In genomic region chr7:35038340-35038738, GRCh38 we compare ENCODE assay signal across 1 cellular context.
TF ChIP-seq lines count a peak whose summit lies in the region.

No MANE protein-coding gene starts in this region.

TF ChIP-seq in SK-N-SH treated with all-trans-retinoic acid at 6 μM for 48 hours, 23 proteins besides CTCF, POLR2A, EP300 and RAD21 (continued from another document):
- no peak for TF ChIP-seq SNAI2 (CRISPR knock-in tag; IDR thresholded peaks at IDR 0.05)
- TF ChIP-seq POU6F1 (CRISPR knock-in tag; IDR thresholded peaks at IDR 0.05; ENCODE audit: borderline replicate concordance, low read depth), result no peak
- no peak for TF ChIP-seq ESRRG (CRISPR knock-in tag; IDR thresholded peaks at IDR 0.05)
- TF ChIP-seq ZFP30 (CRISPR knock-in tag; IDR thresholded peaks at IDR 0.05), result no peak
- TF ChIP-seq ARNTL (CRISPR knock-in tag; IDR thresholded peaks at IDR 0.05; ENCODE audit: borderline replicate concordance, low read depth), result no peak
- TF ChIP-seq OSR1 (CRISPR knock-in tag; IDR thresholded peaks at IDR 0.05), result no peak
- no peak for TF ChIP-seq ZFP3 (CRISPR knock-in tag; IDR thresholded peaks at IDR 0.05)
- TF ChIP-seq ZC3H10 (CRISPR knock-in tag; IDR thresholded peaks at IDR 0.05), result no peak
- no peak for TF ChIP-seq ZNF8 (CRISPR knock-in tag; IDR thresholded peaks at IDR 0.05)
- TF ChIP-seq PPARA (CRISPR knock-in tag; IDR thresholded peaks at IDR 0.05; ENCODE audit: borderline replicate concordance), result no peak
- no peak for TF ChIP-seq ZNF565 (CRISPR knock-in tag; conservative IDR thresholded peaks at IDR 0.05; ENCODE audit: low read depth)
- TF ChIP-seq ISL1 (CRISPR knock-in tag; IDR thresholded peaks at IDR 0.05), result no peak
- no peak for TF ChIP-seq CSDC2 (CRISPR knock-in tag; IDR thresholded peaks at IDR 0.05)
